In the genomic region with DNA sequence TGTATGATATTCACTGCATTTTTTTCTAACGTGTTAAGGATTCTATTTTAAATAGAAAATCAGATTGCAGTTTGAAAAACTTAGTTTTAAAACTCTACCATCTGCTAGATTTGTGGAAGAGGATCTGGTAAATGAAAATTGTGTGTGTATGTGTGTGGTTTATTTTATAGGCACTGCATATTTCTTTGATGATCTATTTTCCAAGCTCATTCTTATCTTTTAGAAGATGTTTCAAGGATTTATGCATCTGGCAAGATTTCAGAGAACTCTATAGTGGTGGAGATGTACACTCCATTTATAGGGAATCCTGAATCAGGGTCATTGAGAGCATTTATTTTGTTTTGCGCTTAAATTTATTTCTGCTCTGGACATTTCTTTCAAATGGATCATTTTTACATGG, we compare ENCODE assay signal across 22 cellular contexts.
DNase-seq lines count a peak whose midpoint lies in the region; ATAC-seq and TF ChIP-seq lines count a peak whose summit lies in the region.
"Had no signal": no experiment of that assay in that cellular context is flagged by ENCODE, and none has a peak within 500 bp of the region (broad histone marks: within the 10 kb centered on the region; RNA-seq: fewer than 3 reads in every experiment).

No MANE protein-coding gene starts in this region.

- H3K9me3 Mint-ChIP-seq in Caco-2 (ENCODE audit: unreplicated experiment) (no peaks in the 10 kb centered on the region), WTC11 (no peaks in the 10 kb centered on the region)
- no peaks in the 10 kb centered on the region for H3K9me3 Mint-ChIP-seq in CD8-positive, alpha-beta T cell
- H3K9me3 Mint-ChIP-seq: activated CD4-positive, alpha-beta memory T cell treated with anti-CD3 and anti-CD28 coated beads for 36 hours; CD4-positive, alpha-beta T cell; stimulated activated effector memory CD8-positive, alpha-beta T cell treated with anti-CD3 and anti-CD28 coated beads, Interleukin-12 subunit alpha, Interleukin-12 subunit beta, amount 100 ng/mL, for 72 hours had no signal

- H3K27ac Mint-ChIP-seq in Caco-2 (ENCODE audit: unreplicated experiment) = peak overlapping the region; percentile 29
- peak overlapping the region; percentile 40; the same call in 1 of the 2 replicates for H3K27ac Mint-ChIP-seq in WTC11
- no peak overlapping the region for H3K27ac Mint-ChIP-seq in CD8-positive, alpha-beta T cell
- H3K27ac Mint-ChIP-seq: activated CD4-positive, alpha-beta memory T cell treated with anti-CD3 and anti-CD28 coated beads for 36 hours; CD4-positive, alpha-beta T cell; stimulated activated effector memory CD8-positive, alpha-beta T cell treated with anti-CD3 and anti-CD28 coated beads, Interleukin-12 subunit alpha, Interleukin-12 subunit beta, amount 100 ng/mL, for 72 hours had no signal

- H3K9me3 ChIP-seq in Caco-2 (no peaks in the 10 kb centered on the region), HUES48 (ENCODE audit: control insufficient read depth, insufficient read depth, low read length) (no peaks in the 10 kb centered on the region), mesodermal cell (ENCODE audit: control insufficient read depth, low read length) (no peaks in the 10 kb centered on the region)
- no peaks in the 10 kb centered on the region for H3K9me3 ChIP-seq in CD8-positive, alpha-beta T cell (ENCODE audit: low read length)
- H3K9me3 ChIP-seq: left ventricle myocardium inferior, right atrium auricular region had no signal

- H3K27me3 Mint-ChIP-seq in Caco-2 (ENCODE audit: insufficient read depth, unreplicated experiment) = no peaks in the 10 kb centered on the region
- H3K27me3 Mint-ChIP-seq in WTC11 (ENCODE audit: low read depth) = no peaks in the 10 kb centered on the region
- H3K27me3 Mint-ChIP-seq in CD8-positive, alpha-beta T cell (ENCODE audit: low read depth) = peaks cover 24% of the 10 kb centered on the region

- H3K36me3 Mint-ChIP-seq in Caco-2 (ENCODE audit: insufficient read depth, unreplicated experiment) = peaks cover 9% of the 10 kb centered on the region
- H3K36me3 Mint-ChIP-seq in WTC11 = no peaks in the 10 kb centered on the region
- no peaks in the 10 kb centered on the region for H3K36me3 Mint-ChIP-seq in CD8-positive, alpha-beta T cell
- H3K36me3 Mint-ChIP-seq: activated CD4-positive, alpha-beta memory T cell treated with anti-CD3 and anti-CD28 coated beads for 36 hours; stimulated activated effector memory CD8-positive, alpha-beta T cell treated with anti-CD3 and anti-CD28 coated beads, Interleukin-12 subunit alpha, Interleukin-12 subunit beta, amount 100 ng/mL, for 72 hours had no signal

- H3K4me3 ChIP-seq in Caco-2 (ENCODE audit: low read depth, low read length) = no peak overlapping the region
- H3K4me3 ChIP-seq in HUES48 (ENCODE audit: low read depth, low read length) = no peak overlapping the region
- H3K4me3 ChIP-seq in mesodermal cell (ENCODE audit: extremely low read depth, insufficient read depth, low read length, poor library complexity, severe bottlenecking) = no peak overlapping the region
- H3K4me3 ChIP-seq in CD8-positive, alpha-beta T cell (ENCODE audit: low read depth, low read length) = no peak overlapping the region
- H3K4me3 ChIP-seq: left ventricle myocardium inferior, right atrium auricular region had no signal

- H3K27ac ChIP-seq in HUES48 (ENCODE audit: low read depth, low read length) = peak overlapping the region; percentile 93
- peak overlapping the region; percentile 99 for H3K27ac ChIP-seq in mesodermal cell (ENCODE audit: low read depth, low read length, severe bottlenecking)
- no peak overlapping the region for H3K27ac ChIP-seq in CD8-positive, alpha-beta T cell (ENCODE audit: low read depth, low read length)
- H3K27ac ChIP-seq: left ventricle myocardium inferior, right atrium auricular region had no signal

- POLR2A ChIA-PET in Caco-2 (lab: Charles Lee) (no interaction called here), WTC11 (lab: Charles Lee) (interaction anchor here (0.6 kb wide), 1 partner anchor 304 kb away, joined by 4 read pairs; no protein-coding TSS in a partner anchor)
- POLR2A ChIA-PET in CD8-positive, alpha-beta T cell (lab: Charles Lee) = no interaction called here

- no peaks in the 10 kb centered on the region for H3K36me3 ChIP-seq in Caco-2 (ENCODE audit: control insufficient read depth, insufficient read depth, low read length)
- no peaks in the 10 kb centered on the region for H3K36me3 ChIP-seq in HUES48 (ENCODE audit: control insufficient read depth, insufficient read depth, low read length)
- peaks cover 13% of the 10 kb centered on the region for H3K36me3 ChIP-seq in mesodermal cell (ENCODE audit: control insufficient read depth, insufficient read depth, low read length)
- no peaks in the 10 kb centered on the region for H3K36me3 ChIP-seq in CD8-positive, alpha-beta T cell (ENCODE audit: insufficient read depth, low read length)
- H3K36me3 ChIP-seq: left ventricle myocardium inferior, right atrium auricular region had no signal

- H3K4me3 Mint-ChIP-seq in Caco-2 (ENCODE audit: unreplicated experiment) = no peak overlapping the region
- H3K4me3 Mint-ChIP-seq in WTC11 = no peak overlapping the region
- H3K4me3 Mint-ChIP-seq in CD8-positive, alpha-beta T cell = no peak overlapping the region
- H3K4me3 Mint-ChIP-seq: activated CD4-positive, alpha-beta memory T cell treated with anti-CD3 and anti-CD28 coated beads for 36 hours; CD4-positive, alpha-beta T cell; stimulated activated effector memory CD8-positive, alpha-beta T cell treated with anti-CD3 and anti-CD28 coated beads, Interleukin-12 subunit alpha, Interleukin-12 subunit beta, amount 100 ng/mL, for 72 hours had no signal

- DNase-seq in Caco-2 (no peak), WTC11 (ENCODE audit: low spot score) (no peak), hippocampal formation (lab: John Stamatoyannopoulos, UW) (no peak)
- DNase-seq in CD8-positive, alpha-beta T cell = no peak
- DNase-seq: activated CD4-positive, alpha-beta memory T cell treated with anti-CD3 and anti-CD28 coated beads for 36 hours; activated naive CD4-positive, alpha-beta T cell; amniotic stem cell; CD4-positive, alpha-beta T cell; central memory CD4-positive, alpha-beta T cell; DMS79; KG1; left ventricle myocardium inferior; NCI-H1048; NCI-H1930; occipital lobe; SHP77 had no signal

- TF ChIP-seq CTCF in Caco-2 (IDR thresholded peaks at IDR 0.05; ENCODE audit: insufficient read depth in 1 of 2, low read depth in 1 of 2, low read length in 1 of 2, severe bottlenecking in 1 of 2, unreplicated experiment in 1 of 2) (no peak), WTC11 (IDR thresholded peaks at IDR 0.05) (no peak)
- TF ChIP-seq CTCF in CD8-positive, alpha-beta T cell (IDR thresholded peaks at IDR 0.05) = no peak

- H3K4me1 Mint-ChIP-seq in Caco-2 (ENCODE audit: low read depth, unreplicated experiment) (peaks cover 58% of the 10 kb centered on the region), WTC11 (peaks cover 80% of the 10 kb centered on the region)
- no peaks in the 10 kb centered on the region for H3K4me1 Mint-ChIP-seq in CD8-positive, alpha-beta T cell (ENCODE audit: low read depth)
- H3K4me1 Mint-ChIP-seq: stimulated activated effector memory CD8-positive, alpha-beta T cell treated with anti-CD3 and anti-CD28 coated beads, Interleukin-12 subunit alpha, Interleukin-12 subunit beta, amount 100 ng/mL, for 72 hours had no signal

- no peak for ATAC-seq in WTC11
- ATAC-seq in HG03108 (IDR thresholded peaks at IDR 0.05; ENCODE audit: unreplicated experiment) = no peak
- ATAC-seq in HG03025 (IDR thresholded peaks at IDR 0.05; ENCODE audit: low FRiP score, unreplicated experiment) = no peak
- ATAC-seq in CD8-positive, alpha-beta T cell = no peak
- ATAC-seq: stimulated activated effector memory CD8-positive, alpha-beta T cell treated with anti-CD3 and anti-CD28 coated beads, Interleukin-12 subunit alpha, Interleukin-12 subunit beta, amount 100 ng/mL, for 72 hours had no signal

- WGBS in mesodermal cell (ENCODE audit: insufficient coverage in 2 of 2), 2 experiments = no CpG with 5 or more reads among the region's 2 CpGs

- peaks cover 69% of the 10 kb centered on the region for H3K4me1 ChIP-seq in Caco-2
- peaks cover 75% of the 10 kb centered on the region for H3K4me1 ChIP-seq in HUES48 (ENCODE audit: control insufficient read depth, insufficient read depth, low read length)
- H3K4me1 ChIP-seq in mesodermal cell (ENCODE audit: control insufficient read depth, insufficient read depth, low read length, poor library complexity, severe bottlenecking) = peaks cover 69% of the 10 kb centered on the region
- no peaks in the 10 kb centered on the region for H3K4me1 ChIP-seq in CD8-positive, alpha-beta T cell (ENCODE audit: insufficient read depth, low read length)

- no peak overlapping the region for H3K9ac ChIP-seq in HUES48 (ENCODE audit: low read depth, low read length)

- BruUV-seq in Caco-2 (replicated peaks; lab: Mats Ljungman, UMichigan) = no TSS peak

- intact Hi-C loops in Caco-2 (cut with micrococcal nuclease; ENCODE audit: unreplicated experiment) = loop anchor here (2.0 kb wide), 1 partner anchor 17 kb away; no protein-coding TSS in a partner anchor
- intact Hi-C loops in CD8-positive, alpha-beta T cell (cut with DNase I, micrococcal nuclease) = no loop called here

- CTCF ChIA-PET in Caco-2 (lab: Charles Lee) (no interaction called here), WTC11 (lab: Charles Lee) (interaction anchor here (0.9 kb wide), 1 partner anchor 12 kb away, joined by 5 read pairs; no protein-coding TSS in a partner anchor)
- CTCF ChIA-PET in CD8-positive, alpha-beta T cell (lab: Charles Lee) = no interaction called here

- H3K27me3 ChIP-seq in Caco-2 (replicated peaks; ENCODE audit: control insufficient read depth, insufficient read depth, low read length) (no peaks in the 10 kb centered on the region), HUES48 (ENCODE audit: control insufficient read depth, insufficient read depth, low read length) (no peaks in the 10 kb centered on the region)
- no peaks in the 10 kb centered on the region for H3K27me3 ChIP-seq in CD8-positive, alpha-beta T cell (ENCODE audit: insufficient read depth, low read length)
- H3K27me3 ChIP-seq: right atrium auricular region had no signal
